Comparison of ENCODE assay signal across 17 cellular contexts in the genomic region with DNA sequence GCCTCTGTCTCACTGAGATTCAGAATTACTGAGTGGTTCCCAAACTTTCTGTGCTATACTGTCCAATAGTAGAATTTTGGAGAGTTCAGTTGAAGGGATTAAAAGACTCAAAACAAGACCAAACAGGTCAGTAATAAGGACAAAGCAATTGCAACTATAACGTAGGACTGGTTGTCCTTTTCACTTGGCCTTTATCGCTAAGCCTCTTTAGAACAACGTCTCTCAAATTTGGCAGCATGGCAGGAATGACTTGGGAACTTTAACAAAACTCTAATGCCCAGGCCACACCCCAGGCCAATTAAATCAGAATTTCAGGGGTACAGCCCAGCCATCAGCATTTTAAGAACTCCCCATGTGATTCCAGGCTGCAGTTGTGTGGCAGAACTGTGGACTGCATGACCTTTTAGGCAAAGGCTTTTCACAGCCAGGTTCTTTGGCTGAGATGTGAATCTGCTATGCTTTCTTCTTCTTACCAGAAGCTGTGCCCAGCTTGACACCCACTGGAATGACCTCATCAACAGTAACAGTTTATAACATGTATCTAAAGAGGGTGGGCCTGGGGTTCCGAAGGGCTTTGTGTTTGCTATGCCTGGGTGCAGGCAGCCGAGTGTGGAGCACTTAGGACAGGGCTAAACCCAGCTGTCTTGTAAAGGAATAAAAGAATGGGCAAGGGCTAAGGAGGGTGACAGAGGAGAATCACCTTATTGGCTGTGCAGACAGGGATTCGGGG.
"Had no signal": no experiment of that assay in that cellular context is flagged by ENCODE, and none has a peak within 500 bp of the region (broad histone marks: within the 10 kb centered on the region; RNA-seq: fewer than 3 reads in every experiment).

No MANE protein-coding gene starts in this region.

- H3K27ac ChIP-seq: colonic mucosa, gastroesophageal sphincter, ovary had no signal

- H3K4me3 ChIP-seq: colonic mucosa, esophagus squamous epithelium, gastroesophageal sphincter, mucosa of descending colon, ovary had no signal

- H3K36me3 ChIP-seq: colonic mucosa, esophagus squamous epithelium, gastroesophageal sphincter, ovary had no signal

- ATAC-seq: gastroesophageal sphincter; mucosa of descending colon; naive thymus-derived CD8-positive, alpha-beta T cell had no signal

- H3K9me3 ChIP-seq: colonic mucosa, esophagus squamous epithelium, gastroesophageal sphincter, mucosa of descending colon, ovary had no signal

- DNase-seq: colonic mucosa; dermis blood vessel endothelial cell; esophagus squamous epithelium; foreskin fibroblast; glutamatergic neuron; immature natural killer cell; mucosa of descending colon; naive thymus-derived CD8-positive, alpha-beta T cell; nucleus accumbens; ovary; right cardiac atrium; small intestine; stimulated activated CD4-positive, alpha-beta T cell treated with anti-CD3 and anti-CD28 coated beads, Interleukin-12 subunit alpha, Interleukin-12 subunit beta, amount 100 ng/mL, for 4 hours; stimulated activated CD4-positive, alpha-beta T cell treated with anti-CD3 and anti-CD28 coated beads, Interleukin-2, amount 100 ng/mL, for 48 hours; stimulated activated naive CD4-positive, alpha-beta T cell treated with Interleukin-2 at 50 U/mL for 16 hours; trophoblast cell had no signal

- H3K27me3 ChIP-seq: colonic mucosa, esophagus squamous epithelium, gastroesophageal sphincter, ovary had no signal

- H3K4me1 ChIP-seq: colonic mucosa, gastroesophageal sphincter had no signal
